ENCODE assay signal across 1 cellular context in the genomic region with DNA sequence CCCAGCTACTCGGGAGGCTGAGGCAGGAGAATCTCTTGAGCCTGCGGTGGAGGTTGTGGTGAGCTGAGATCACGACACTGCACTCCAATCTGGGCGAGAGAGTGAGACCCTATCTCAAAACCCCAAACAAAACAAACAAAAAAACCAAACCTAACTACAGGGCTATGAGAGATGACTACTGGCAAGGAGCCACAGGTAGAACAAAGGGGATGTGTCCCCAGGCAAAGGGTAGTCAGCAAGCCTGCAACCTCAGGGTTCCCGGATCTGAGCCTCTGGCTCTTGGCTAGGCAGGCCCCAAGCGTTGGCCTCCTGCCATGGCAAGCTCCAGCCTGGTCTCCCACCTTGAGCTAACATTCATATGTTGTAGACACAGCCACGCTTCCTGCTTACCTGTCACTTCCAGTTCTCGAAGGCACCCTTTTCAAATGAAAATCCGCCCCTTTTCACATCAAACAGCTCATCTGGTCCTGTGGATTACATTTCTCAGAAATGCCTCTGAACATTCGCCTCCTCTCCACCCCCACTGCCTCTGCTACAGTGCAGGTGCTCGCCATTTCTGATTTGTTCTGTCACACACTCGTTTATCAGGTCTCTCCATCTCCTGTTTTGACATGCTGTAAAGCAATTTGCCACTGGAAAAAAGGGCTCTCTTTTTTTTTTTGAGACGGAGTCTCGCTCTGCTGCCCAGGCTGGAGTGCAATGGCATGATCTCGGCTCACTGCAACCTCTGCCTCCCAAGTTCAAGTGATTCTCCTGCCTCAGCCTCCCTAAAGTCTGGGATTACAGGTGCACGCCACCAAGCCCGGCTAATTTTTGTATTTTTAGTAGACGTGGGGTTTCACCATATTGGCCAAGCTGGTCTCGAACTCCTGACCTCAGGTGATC.
A peak's percentile ranks its signal among the peaks of the same experiment; 100 is the strongest.
TF ChIP-seq lines count a peak whose summit lies in the region.

No MANE protein-coding gene starts in this region.

TF ChIP-seq in HepG2, 621 proteins besides CTCF, POLR2A, EP300 and RAD21 (continued from another document and continues in another):
- TF ChIP-seq, protein P1, sequence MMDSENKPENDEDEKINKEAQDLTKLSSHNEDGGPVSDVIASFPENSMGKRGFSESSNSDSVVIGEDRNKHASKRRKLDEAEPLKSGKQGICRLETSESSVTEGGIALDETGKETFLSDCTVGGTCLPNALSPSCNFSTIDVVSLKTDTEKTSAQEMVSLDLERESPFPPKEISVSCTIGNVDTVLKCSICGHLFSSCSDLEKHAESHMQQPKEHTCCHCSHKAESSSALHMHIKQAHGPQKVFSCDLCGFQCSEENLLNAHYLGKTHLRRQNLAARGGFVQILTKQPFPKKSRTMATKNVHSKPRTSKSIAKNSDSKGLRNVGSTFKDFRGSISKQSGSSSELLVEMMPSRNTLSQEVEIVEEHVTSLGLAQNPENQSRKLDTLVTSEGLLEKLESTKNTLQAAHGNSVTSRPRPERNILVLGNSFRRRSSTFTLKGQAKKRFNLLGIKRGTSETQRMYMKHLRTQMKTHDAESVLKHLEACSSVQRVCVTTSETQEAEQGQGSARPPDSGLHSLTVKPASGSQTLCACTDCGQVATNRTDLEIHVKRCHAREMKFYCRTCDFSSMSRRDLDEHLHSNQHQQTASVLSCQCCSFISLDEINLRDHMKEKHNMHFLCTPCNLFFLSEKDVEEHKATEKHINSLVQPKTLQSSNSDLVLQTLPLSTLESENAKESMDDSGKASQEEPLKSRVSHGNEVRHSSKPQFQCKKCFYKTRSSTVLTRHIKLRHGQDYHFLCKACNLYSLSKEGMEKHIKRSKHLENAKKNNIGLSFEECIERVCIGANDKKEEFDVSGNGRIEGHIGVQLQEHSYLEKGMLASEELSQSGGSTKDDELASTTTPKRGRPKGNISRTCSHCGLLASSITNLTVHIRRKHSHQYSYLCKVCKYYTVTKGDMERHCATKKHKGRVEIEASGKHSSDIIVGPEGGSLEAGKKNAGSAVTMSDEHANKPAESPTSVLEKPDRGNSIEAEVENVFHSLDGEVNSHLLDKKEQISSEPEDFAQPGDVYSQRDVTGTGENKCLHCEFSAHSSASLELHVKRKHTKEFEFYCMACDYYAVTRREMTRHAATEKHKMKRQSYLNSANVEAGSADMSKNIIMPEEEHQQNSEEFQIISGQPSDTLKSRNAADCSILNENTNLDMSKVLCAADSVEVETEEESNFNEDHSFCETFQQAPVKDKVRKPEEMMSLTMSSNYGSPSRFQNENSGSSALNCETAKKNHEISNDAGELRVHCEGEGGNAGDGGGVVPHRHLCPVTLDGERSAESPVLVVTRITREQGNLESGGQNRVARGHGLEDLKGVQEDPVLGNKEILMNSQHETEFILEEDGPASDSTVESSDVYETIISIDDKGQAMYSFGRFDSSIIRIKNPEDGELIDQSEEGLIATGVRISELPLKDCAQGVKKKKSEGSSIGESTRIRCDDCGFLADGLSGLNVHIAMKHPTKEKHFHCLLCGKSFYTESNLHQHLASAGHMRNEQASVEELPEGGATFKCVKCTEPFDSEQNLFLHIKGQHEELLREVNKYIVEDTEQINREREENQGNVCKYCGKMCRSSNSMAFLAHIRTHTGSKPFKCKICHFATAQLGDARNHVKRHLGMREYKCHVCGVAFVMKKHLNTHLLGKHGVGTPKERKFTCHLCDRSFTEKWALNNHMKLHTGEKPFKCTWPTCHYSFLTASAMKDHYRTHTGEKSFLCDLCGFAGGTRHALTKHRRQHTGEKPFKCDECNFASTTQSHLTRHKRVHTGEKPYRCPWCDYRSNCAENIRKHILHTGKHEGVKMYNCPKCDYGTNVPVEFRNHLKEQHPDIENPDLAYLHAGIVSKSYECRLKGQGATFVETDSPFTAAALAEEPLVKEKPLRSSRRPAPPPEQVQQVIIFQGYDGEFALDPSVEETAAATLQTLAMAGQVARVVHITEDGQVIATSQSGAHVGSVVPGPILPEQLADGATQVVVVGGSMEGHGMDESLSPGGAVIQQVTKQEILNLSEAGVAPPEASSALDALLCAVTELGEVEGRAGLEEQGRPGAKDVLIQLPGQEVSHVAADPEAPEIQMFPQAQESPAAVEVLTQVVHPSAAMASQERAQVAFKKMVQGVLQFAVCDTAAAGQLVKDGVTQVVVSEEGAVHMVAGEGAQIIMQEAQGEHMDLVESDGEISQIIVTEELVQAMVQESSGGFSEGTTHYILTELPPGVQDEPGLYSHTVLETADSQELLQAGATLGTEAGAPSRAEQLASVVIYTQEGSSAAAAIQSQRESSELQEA (CRISPR knock-in tag; IDR thresholded peaks at IDR 0.05; ENCODE audit: not compliant biosample characterization): no peak
- peak; percentile 82 for TF ChIP-seq KDM2A (CRISPR knock-in tag; IDR thresholded peaks at IDR 0.05; ENCODE audit: borderline replicate concordance, low read depth)
- 0 out of 2 replicates have a peak, but pooled peaks have one; percentile 51 for TF ChIP-seq THAP9 (CRISPR knock-in tag; IDR thresholded peaks at IDR 0.05; ENCODE audit: borderline replicate concordance)
- TF ChIP-seq MTA1 (CRISPR knock-in tag; IDR thresholded peaks at IDR 0.05; ENCODE audit: borderline replicate concordance): peak; percentile 43; the same call in 1 of the 2 replicates
- no peak for TF ChIP-seq ARNT2 (CRISPR knock-in tag; IDR thresholded peaks at IDR 0.05; ENCODE audit: low read depth)
- TF ChIP-seq ESRRA (CRISPR knock-in tag; IDR thresholded peaks at IDR 0.05; ENCODE audit: low read depth): 0 out of 2 replicates have a peak, but pooled peaks have one; percentile 27
- TF ChIP-seq ZHX2 (IDR thresholded peaks at IDR 0.05; ENCODE audit: low read depth): no peak
- no peak for TF ChIP-seq ZHX2 (CRISPR knock-in tag; IDR thresholded peaks at IDR 0.05; ENCODE audit: borderline replicate concordance)
- no peak for TF ChIP-seq SIN3B (IDR thresholded peaks at IDR 0.05; ENCODE audit: low read length)
- TF ChIP-seq NBN (conservative IDR thresholded peaks at IDR 0.05): no peak
- no peak; the same call in none of the 2 replicates for TF ChIP-seq RCOR2 (CRISPR knock-in tag; IDR thresholded peaks at IDR 0.05)
- TF ChIP-seq DNMT1 (CRISPR knock-in tag; IDR thresholded peaks at IDR 0.05): no peak
- peak; percentile 40 for TF ChIP-seq MEF2D (CRISPR knock-in tag; IDR thresholded peaks at IDR 0.05)
- TF ChIP-seq RELA (CRISPR knock-in tag; IDR thresholded peaks at IDR 0.05): no peak
- no peak for TF ChIP-seq ZNF274 (CRISPR knock-in tag; IDR thresholded peaks at IDR 0.05)
- TF ChIP-seq GPBP1L1 (CRISPR knock-in tag; IDR thresholded peaks at IDR 0.05): no peak
- no peak for TF ChIP-seq PBX3 (CRISPR knock-in tag; IDR thresholded peaks at IDR 0.05; ENCODE audit: borderline replicate concordance)
- 0 out of 2 replicates have a peak, but pooled peaks have one; percentile 31 for TF ChIP-seq ZNF691 (CRISPR knock-in tag; IDR thresholded peaks at IDR 0.05; ENCODE audit: borderline replicate concordance, low read depth)
- TF ChIP-seq ZNF280B (CRISPR knock-in tag; IDR thresholded peaks at IDR 0.05; ENCODE audit: borderline replicate concordance): no peak
- TF ChIP-seq ZNF510 (CRISPR knock-in tag; IDR thresholded peaks at IDR 0.05; ENCODE audit: low read depth): no peak
- no peak for TF ChIP-seq ZNF737 (CRISPR knock-in tag; IDR thresholded peaks at IDR 0.05; ENCODE audit: borderline replicate concordance)
- TF ChIP-seq WIZ (CRISPR knock-in tag; IDR thresholded peaks at IDR 0.05): peak; percentile 53; the same call in 1 of the 2 replicates
- no peak for TF ChIP-seq ATAD3A (CRISPR knock-in tag; IDR thresholded peaks at IDR 0.05)
- no peak for TF ChIP-seq ONECUT2 (CRISPR knock-in tag; IDR thresholded peaks at IDR 0.05)
- no peak for TF ChIP-seq PTBP1 (IDR thresholded peaks at IDR 0.05; ENCODE audit: low read depth, low read length, poor library complexity, severe bottlenecking)
- TF ChIP-seq ZNF460 (CRISPR knock-in tag; IDR thresholded peaks at IDR 0.05; ENCODE audit: borderline replicate concordance): no peak
- peak; percentile 15; the same call in 1 of the 2 replicates for TF ChIP-seq NFYB (CRISPR knock-in tag; IDR thresholded peaks at IDR 0.05)
- TF ChIP-seq ZNF724P (CRISPR knock-in tag; IDR thresholded peaks at IDR 0.05; ENCODE audit: borderline replicate concordance): no peak; the same call in 1 of the 2 replicates
- no peak for TF ChIP-seq MTF2 (CRISPR knock-in tag; IDR thresholded peaks at IDR 0.05; ENCODE audit: borderline replicate concordance)
